In genomic region chr7:148478551-148478950, GRCh38 we compare ENCODE assay signal across 26 cellular contexts.
DNase-seq lines count a peak whose midpoint lies in the region; ATAC-seq, FAIRE-seq and TF ChIP-seq lines count a peak whose summit lies in the region.
"Had no signal": no experiment of that assay in that cellular context is flagged by ENCODE, and none has a peak within 500 bp of the region (broad histone marks: within the 10 kb centered on the region; RNA-seq: fewer than 3 reads in every experiment).

No MANE protein-coding gene starts in this region.

- in situ Hi-C loops in HAP-1 (cut with MboI; ENCODE audit: low sequenced_read_pairs) = no loop called here
- in situ Hi-C loops in K562 (cut with MboI) = no loop called here

- H3K9me3 ChIP-seq in HAP-1 = no peaks in the 10 kb centered on the region
- H3K9me3 ChIP-seq in K562 (replicated peaks; ENCODE audit: control insufficient read depth, insufficient read depth, low read depth, low read length) = no peaks in the 10 kb centered on the region
- no peaks in the 10 kb centered on the region for H3K9me3 ChIP-seq in upper lobe of left lung
- H3K9me3 ChIP-seq: A549; BLaER1 treated with 17β-estradiol and CSF1 and Interleukin-3, amounts not matched to agents 10 nM and 100 nM; SK-N-SH had no signal

- no peak overlapping the region for H4K5ac ChIP-seq in mesendoderm (ENCODE audit: low read length)

- ATAC-seq in K562 (no peak), GM21447 (IDR thresholded peaks at IDR 0.05; ENCODE audit: unreplicated experiment) (no peak), upper lobe of left lung (ENCODE audit: low FRiP score in 2 of 2) (no peak)
- ATAC-seq: A549, PC-3 had no signal

- intact Hi-C loops in K562 (cut with micrococcal nuclease) = no loop called here

- H3K79me1 ChIP-seq in mesendoderm (ENCODE audit: low read length) = no peaks in the 10 kb centered on the region

- H2AK5ac ChIP-seq in mesendoderm (ENCODE audit: low read length) = no peak overlapping the region

- CTCF ChIA-PET in K562 (lab: Yijun Ruan, JAX; ENCODE audit: low intra/inter-chr PET ratio) = no interaction called here

- H2BK5ac ChIP-seq in mesendoderm (ENCODE audit: low read length) = no peak overlapping the region

- TF ChIP-seq POLR2A in K562 (conservative IDR thresholded peaks at IDR 0.05) (no peak), upper lobe of left lung (IDR thresholded peaks at IDR 0.05) (no peak)

- no peaks in the 10 kb centered on the region for H3K36me3 ChIP-seq in HAP-1 (replicated peaks)
- no peaks in the 10 kb centered on the region for H3K36me3 ChIP-seq in K562 (ENCODE audit: control insufficient read depth, insufficient read depth, low read length)
- no peaks in the 10 kb centered on the region for H3K36me3 ChIP-seq in mesendoderm (ENCODE audit: control insufficient read depth, insufficient read depth, low read length)
- H3K36me3 ChIP-seq in upper lobe of left lung = no peaks in the 10 kb centered on the region
- H3K36me3 ChIP-seq: BLaER1 treated with 17β-estradiol and CSF1 and Interleukin-3, amounts not matched to agents 10 nM and 100 nM had no signal

- H3K4me3 ChIP-seq in HAP-1 (no peak overlapping the region), K562 (no peak overlapping the region), mesendoderm (ENCODE audit: low read length) (no peak overlapping the region), upper lobe of left lung (no peak overlapping the region)
- H3K4me3 ChIP-seq: A549; BLaER1 treated with 17β-estradiol and CSF1 and Interleukin-3, amounts not matched to agents 10 nM and 100 nM had no signal

- no peak overlapping the region for H4K8ac ChIP-seq in mesendoderm (ENCODE audit: low read depth, low read length)

- peak; percentile 32 for DNase-seq in ELF-1 (ENCODE audit: low read depth, low spot score)
- DNase-seq in HAP-1 (ENCODE audit: low spot score in 2 of 2) = peak; percentile 18 to 28
- DNase-seq in K562 (ENCODE audit: extremely low read depth in 1 of 4, low spot score in 3 of 4) = no peak
- DNase-seq in mesendoderm = peak; percentile 25
- DNase-seq in COLO668 (lab: John Stamatoyannopoulos, UW; ENCODE audit: unreplicated experiment) = no peak
- DNase-seq in upper lobe of left lung = no peak
- DNase-seq in activated naive CD4-positive, alpha-beta T cell (lab: John Stamatoyannopoulos, UW) = no peak
- DNase-seq: AML-193; CD4-positive, alpha-beta T cell; COR-L47; DMS 273 treated with DMSO at 0.1 percent for 48 hours; DMS79 treated with DMSO at 0.1 percent for 48 hours; NCI-H1092; NCI-H1417 treated with DMSO at 0.1 percent for 48 hours; NCI-H1694 treated with DMSO at 0.1 percent for 48 hours; NCI-H2081; NCI-H345; NCI-H510A treated with DMSO at 0.1 percent for 48 hours; PC-3; SK-N-SH; SW 1271 had no signal

- H3K4me2 ChIP-seq in K562 (ENCODE audit: insufficient read depth, low read length) (no peak overlapping the region), mesendoderm (ENCODE audit: low read length) (no peak overlapping the region)
- H3K4me2 ChIP-seq: A549; BLaER1 treated with 17β-estradiol and CSF1 and Interleukin-3, amounts not matched to agents 10 nM and 100 nM; SK-N-SH had no signal

- H3K9ac ChIP-seq in K562 (ENCODE audit: insufficient read depth in 1 of 2, low read depth in 2 of 2, low read length in 2 of 2) = no peak overlapping the region
- no peak overlapping the region for H3K9ac ChIP-seq in mesendoderm (ENCODE audit: low read length)
- H3K9ac ChIP-seq: BLaER1 treated with 17β-estradiol and CSF1 and Interleukin-3, amounts not matched to agents 10 nM and 100 nM; SK-N-SH had no signal

- no peaks in the 10 kb centered on the region for H3K27me3 ChIP-seq in HAP-1 (ENCODE audit: low read depth)
- H3K27me3 ChIP-seq in K562 (ENCODE audit: control insufficient read depth in 2 of 2, insufficient read depth in 2 of 2, low read length in 2 of 2) = peaks cover 57 to 88% of the 10 kb centered on the region in 2 experiments
- no peaks in the 10 kb centered on the region for H3K27me3 ChIP-seq in mesendoderm (ENCODE audit: insufficient read depth, low read length, poor library complexity)
- no peaks in the 10 kb centered on the region for H3K27me3 ChIP-seq in upper lobe of left lung
- H3K27me3 ChIP-seq: BLaER1 treated with 17β-estradiol and CSF1 and Interleukin-3, amounts not matched to agents 10 nM and 100 nM had no signal

- no peak for TF ChIP-seq CTCF in K562 (IDR thresholded peaks at IDR 0.05 in 2 of 3, conservative IDR thresholded peaks at IDR 0.05 in 1 of 3; ENCODE audit: insufficient read depth in 2 of 3, low read depth in 1 of 3, low read length in 3 of 3)
- no peak for TF ChIP-seq CTCF in upper lobe of left lung (IDR thresholded peaks at IDR 0.05)

- no peak for TF ChIP-seq EP300 in K562 (IDR thresholded peaks at IDR 0.05; ENCODE audit: low read length)
- TF ChIP-seq EP300 in upper lobe of left lung (IDR thresholded peaks at IDR 0.05) = no peak

- no peaks in the 10 kb centered on the region for H3K9me1 ChIP-seq in K562 (ENCODE audit: control insufficient read depth, insufficient read depth, low read length)

- no peak overlapping the region for H3K4ac ChIP-seq in mesendoderm (ENCODE audit: low read depth, low read length)

- H2BK120ac ChIP-seq in mesendoderm (ENCODE audit: low read depth, low read length) = no peak overlapping the region

- FAIRE-seq in K562 (lab: Jason Lieb, UNC) = no peak
- FAIRE-seq: A549, GM12892, GM19239 had no signal

- H2BK15ac ChIP-seq in mesendoderm (replicated peaks; ENCODE audit: low read depth) = no peak overlapping the region

- POLR2A ChIA-PET in K562 (lab: Yijun Ruan, JAX) = interaction anchor here (0.6 kb wide), 1 partner anchor 12 kb away, joined by 3 read pairs; no protein-coding TSS in a partner anchor

- H3K4me1 ChIP-seq in HAP-1 = peaks cover 5% of the 10 kb centered on the region; the same call in 1 of the 2 replicates
- peaks cover 0 to 6% of the 10 kb centered on the region in 2 experiments; a peak in 1 of 5 replicates for H3K4me1 ChIP-seq in K562 (replicated peaks in 1 of 2; ENCODE audit: control insufficient read depth in 2 of 2, insufficient read depth in 2 of 2, low read length in 2 of 2)
- H3K4me1 ChIP-seq in mesendoderm (ENCODE audit: control insufficient read depth, low read depth, low read length) = no peaks in the 10 kb centered on the region
- H3K4me1 ChIP-seq in upper lobe of left lung = no peaks in the 10 kb centered on the region
- H3K4me1 ChIP-seq: A549 had no signal

- no peak overlapping the region for H2AFZ ChIP-seq in K562 (ENCODE audit: low read depth, low read length)

- no TSS peak for BruUV-seq in K562 (replicated peaks; lab: Mats Ljungman, UMichigan)

- H3K23ac ChIP-seq in mesendoderm (ENCODE audit: low read length) = no peak overlapping the region

- H3K27ac ChIP-seq in K562 (ENCODE audit: extremely low read depth, low read depth, low read length) (no peak overlapping the region), mesendoderm (ENCODE audit: low read depth, low read length) (no peak overlapping the region), upper lobe of left lung (no peak overlapping the region)
- H3K27ac ChIP-seq: A549; BLaER1 treated with 17β-estradiol and CSF1 and Interleukin-3, amounts not matched to agents 10 nM and 100 nM had no signal

- no peak overlapping the region for H3K18ac ChIP-seq in mesendoderm (ENCODE audit: low read length)

- no peak overlapping the region for H3K56ac ChIP-seq in mesendoderm (ENCODE audit: low read length)

- H3K79me2 ChIP-seq in K562 (ENCODE audit: control insufficient read depth, insufficient read depth, low read length) (no peaks in the 10 kb centered on the region), mesendoderm (ENCODE audit: control insufficient read depth, insufficient read depth, low read length) (no peaks in the 10 kb centered on the region)

- WGBS in K562 (ENCODE audit: insufficient coverage, low coverage, missing lambda C conversion rate) = 0% methylated on average over 9 of the region's 9 CpGs
- no CpG with 5 or more reads among the region's 9 CpGs for WGBS in mesendoderm (ENCODE audit: extremely low coverage, insufficient coverage, low lambda C conversion rate)
- WGBS in upper lobe of left lung, 2 donors = 75 to 91% methylated on average over 9 of the region's 9 CpGs

- no peaks in the 10 kb centered on the region for H4K20me1 ChIP-seq in K562 (replicated peaks; ENCODE audit: control insufficient read depth, insufficient read depth, low read length)
- H4K20me1 ChIP-seq: BLaER1 treated with 17β-estradiol and CSF1 and Interleukin-3, amounts not matched to agents 10 nM and 100 nM had no signal

- TF ChIP-seq RAD21 in K562 (CRISPR knock-in tag; conservative IDR thresholded peaks at IDR 0.05 in 1 of 2, IDR thresholded peaks at IDR 0.05 in 1 of 2) = no peak

TF ChIP-seq in K562, 482 proteins besides CTCF, POLR2A, EP300 and RAD21:
- TF ChIP-seq MAFG (tag; conservative IDR thresholded peaks at IDR 0.05) (0 out of 2 replicates have a peak, but pooled peaks have one; percentile 9), RBBP5 (IDR thresholded peaks at IDR 0.05; ENCODE audit: borderline replicate concordance, insufficient read depth, low read length, poor library complexity, severe bottlenecking) (no peak), BMI1 (IDR thresholded peaks at IDR 0.05; ENCODE audit: low read length) (no peak), PHTF2 (CRISPR knock-in tag; IDR thresholded peaks at IDR 0.05) (no peak), JUNB (CRISPR knock-in tag; conservative IDR thresholded peaks at IDR 0.05) (no peak), IRF2 (CRISPR knock-in tag; IDR thresholded peaks at IDR 0.05) (no peak)
TF ChIP-seq in K562: peak in this region for 1.

Comparison
In these comparisons a context has a peak if more than half of its experiments do, and no peak if none do; other contexts are left out.
1. DNase-seq: peak in ELF-1 (single experiment), HAP-1 (2 of 2) and mesendoderm (single experiment); none in K562 (0 of 4), COLO668 (single experiment), upper lobe of left lung (0 of 2) and activated naive CD4-positive, alpha-beta T cell (0 of 4).